ENCODE assay signal across 1 cellular context in genomic region chr1:35931424-35932157, GRCh38.
TF ChIP-seq lines count a peak whose summit lies in the region.

No MANE protein-coding gene starts in this region.

TF ChIP-seq in K562, 482 proteins besides CTCF, POLR2A, EP300 and RAD21 (continued from another document and continues in another):
- TF ChIP-seq PKNOX1 (IDR thresholded peaks at IDR 0.05) (no peak), ZBED1 (IDR thresholded peaks at IDR 0.05) (no peak), ZNF263 (CRISPR knock-in tag; IDR thresholded peaks at IDR 0.05; ENCODE audit: borderline replicate concordance) (peak; percentile 3; the same call in 1 of the 2 replicates), MLLT1 (IDR thresholded peaks at IDR 0.05) (no peak), LARP7 (IDR thresholded peaks at IDR 0.05) (no peak), IRF1 (CRISPR knock-in tag; IDR thresholded peaks at IDR 0.05; ENCODE audit: borderline replicate concordance) (no peak; the same call in 1 of the 2 replicates), PURB (CRISPR knock-in tag; IDR thresholded peaks at IDR 0.05; ENCODE audit: low read depth) (no peak), BRF2 (IDR thresholded peaks at IDR 0.05; ENCODE audit: borderline replicate concordance, insufficient read depth, insufficient read length) (no peak), MECOM (CRISPR knock-in tag; IDR thresholded peaks at IDR 0.05) (peak; percentile 19; the same call in 1 of the 2 replicates), FOXP1 (CRISPR knock-in tag; IDR thresholded peaks at IDR 0.05) (0 out of 2 replicates have a peak, but pooled peaks have one; percentile 11), ZNF655 (CRISPR knock-in tag; IDR thresholded peaks at IDR 0.05) (no peak), PATZ1 (CRISPR knock-in tag; IDR thresholded peaks at IDR 0.05; ENCODE audit: borderline replicate concordance) (no peak), EP400 (IDR thresholded peaks at IDR 0.05) (0 out of 2 replicates have a peak, but pooled peaks have one; percentile 15), TCF15 (CRISPR knock-in tag; IDR thresholded peaks at IDR 0.05) (no peak), KLF10 (CRISPR knock-in tag; IDR thresholded peaks at IDR 0.05) (no peak), CEBPB (tag; IDR thresholded peaks at IDR 0.05) (no peak), NCOA4 (IDR thresholded peaks at IDR 0.05; ENCODE audit: partially characterized antibody) (no peak), ZNF511 (CRISPR knock-in tag; IDR thresholded peaks at IDR 0.05) (peak; percentile 12; the same call in 1 of the 2 replicates), FOXA3 (CRISPR knock-in tag; conservative IDR thresholded peaks at IDR 0.05 in 1 of 2, IDR thresholded peaks at IDR 0.05 in 1 of 2) (peak in 1 of 2 experiments; percentile 13; a peak in 1 of 4 replicates), MYBL2 (IDR thresholded peaks at IDR 0.05; ENCODE audit: low read depth) (no peak), MYBL2 (CRISPR knock-in tag; IDR thresholded peaks at IDR 0.05; ENCODE audit: borderline replicate concordance) (no peak), TEAD2 (tag; IDR thresholded peaks at IDR 0.05) (no peak), LCOR (CRISPR knock-in tag; IDR thresholded peaks at IDR 0.05) (peak; percentile 71; the same call in 1 of the 2 replicates), AFF4 (CRISPR knock-in tag; IDR thresholded peaks at IDR 0.05) (0 out of 2 replicates have a peak, but pooled peaks have one; percentile 69), ZNF764 (CRISPR knock-in tag; IDR thresholded peaks at IDR 0.05; ENCODE audit: low read depth) (no peak), ZNF324 (CRISPR knock-in tag; IDR thresholded peaks at IDR 0.05) (no peak), RBM34 (IDR thresholded peaks at IDR 0.05; ENCODE audit: borderline replicate concordance, insufficient read depth, low read length) (no peak), CHAMP1 (IDR thresholded peaks at IDR 0.05) (peak; percentile 28; the same call in 1 of the 2 replicates), NELFE (IDR thresholded peaks at IDR 0.05; ENCODE audit: insufficient read depth, insufficient read length) (no peak), ZEB2 (IDR thresholded peaks at IDR 0.05) (no peak; the same call in 1 of the 2 replicates), EHMT2 (IDR thresholded peaks at IDR 0.05) (no peak), RREB1 (CRISPR knock-in tag; IDR thresholded peaks at IDR 0.05) (peak; percentile 86; the same call in 1 of the 2 replicates), HMBOX1 (IDR thresholded peaks at IDR 0.05) (peak; percentile 53)
